19 cellular contexts compared by ENCODE assay signal in the genomic region with DNA sequence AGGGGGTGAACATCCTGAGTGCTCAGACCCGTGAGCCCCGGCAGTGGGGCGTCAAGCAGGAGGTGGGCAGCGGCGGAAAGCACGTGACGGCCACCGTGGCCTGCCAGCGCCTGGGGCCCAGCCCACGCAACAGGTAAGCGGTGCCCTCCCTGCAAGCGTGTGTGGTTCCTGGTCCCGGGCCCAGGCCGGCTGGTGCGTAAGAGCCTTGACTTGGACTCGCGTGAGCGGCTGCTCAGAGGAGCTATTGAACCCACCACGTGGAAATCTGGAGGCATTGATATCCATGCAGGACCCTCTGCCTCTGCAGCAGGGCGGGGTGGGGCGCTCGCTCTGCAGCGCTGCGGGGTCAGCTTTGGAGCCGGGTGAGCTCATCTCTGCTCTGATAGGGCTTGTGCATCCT.
DNase-seq lines count a peak whose midpoint lies in the region; ATAC-seq lines count a peak whose summit lies in the region.
"Had no signal": no experiment of that assay in that cellular context is flagged by ENCODE, and none has a peak within 500 bp of the region (broad histone marks: within the 10 kb centered on the region; RNA-seq: fewer than 3 reads in every experiment).

No MANE protein-coding gene starts in this region.

- H3K36me3 ChIP-seq in H7 (replicated peaks; ENCODE audit: control insufficient read depth, insufficient read depth, low read length) = no peaks in the 10 kb centered on the region
- peaks cover 0 to 9% of the 10 kb centered on the region in 2 donors for H3K36me3 ChIP-seq in neuronal stem cell (replicated peaks in 1 of 2; ENCODE audit: control insufficient read depth in 2 of 2, insufficient read depth in 2 of 2, low read length in 2 of 2)
- H3K36me3 ChIP-seq: BLaER1 had no signal

- WGBS in neuronal stem cell (ENCODE audit: extremely low coverage in 2 of 2, insufficient read length in 2 of 2, insufficient replicate concordance in 1 of 2), 2 donors = no CpG with 5 or more reads among the region's 25 CpGs

- no peak overlapping the region for H2AK5ac ChIP-seq in neuronal stem cell (ENCODE audit: low read depth, low read length)

- H2BK5ac ChIP-seq in neuronal stem cell (ENCODE audit: low read length) = no peak overlapping the region

- H3K27ac ChIP-seq in neuronal stem cell (replicated peaks; ENCODE audit: low read length) = no peak overlapping the region
- H3K27ac ChIP-seq: BLaER1, C4-2B, GM23248 had no signal

- peaks cover 11% of the 10 kb centered on the region for H3K27me3 Mint-ChIP-seq in central memory CD8-positive, alpha-beta T cell
- H3K27me3 Mint-ChIP-seq: B cell had no signal

- H2BK120ac ChIP-seq in neuronal stem cell (ENCODE audit: low read depth, low read length) = no peak overlapping the region

- no peak overlapping the region for H3K4me2 ChIP-seq in neuronal stem cell (ENCODE audit: insufficient read depth, low read length, poor library complexity, severe bottlenecking)
- H3K4me2 ChIP-seq: BLaER1 had no signal

- H4K8ac ChIP-seq in neuronal stem cell (ENCODE audit: low read depth, low read length) = no peak overlapping the region

- H3K79me1 ChIP-seq in neuronal stem cell (ENCODE audit: low read depth, low read length) = no peaks in the 10 kb centered on the region

- no peak overlapping the region for H2BK12ac ChIP-seq in neuronal stem cell (ENCODE audit: low read length)

- no peaks in the 10 kb centered on the region; the same call in 1 of the 2 replicates for H3K27me3 ChIP-seq in H7 (ENCODE audit: control insufficient read depth, insufficient read depth, low read length)
- no peaks in the 10 kb centered on the region for H3K27me3 ChIP-seq in neuronal stem cell (ENCODE audit: control insufficient read depth in 3 of 3, insufficient read depth in 3 of 3, low read depth in 1 of 3, low read length in 3 of 3)
- H3K27me3 ChIP-seq: BLaER1 had no signal

- peak overlapping the region; percentile 65 for H3K14ac ChIP-seq in neuronal stem cell (ENCODE audit: low read length)

- no peaks in the 10 kb centered on the region for H3K36me3 Mint-ChIP-seq in central memory CD8-positive, alpha-beta T cell (ENCODE audit: insufficient read depth)
- no peaks in the 10 kb centered on the region for H3K36me3 Mint-ChIP-seq in activated naive CD4-positive, alpha-beta T cell treated with anti-CD3 and anti-CD28 coated beads, Interleukin-2, amount 50 U/mL, for 72 hours
- H3K36me3 Mint-ChIP-seq: CD8-positive, alpha-beta memory T cell had no signal

- H3K4me1 ChIP-seq in neuronal stem cell (ENCODE audit: control insufficient read depth in 2 of 2, insufficient read depth in 1 of 2, low read depth in 1 of 2, low read length in 2 of 2) = no peaks in the 10 kb centered on the region
- H3K4me1 ChIP-seq: BLaER1 had no signal

- no peak overlapping the region for H3K9ac ChIP-seq in neuronal stem cell (ENCODE audit: low read depth, low read length, poor library complexity)
- H3K9ac ChIP-seq: BLaER1, GM23248 had no signal

- no peak overlapping the region for H2BK15ac ChIP-seq in neuronal stem cell (ENCODE audit: low read length)

- H3K4me1 Mint-ChIP-seq in central memory CD8-positive, alpha-beta T cell = peaks cover 13% of the 10 kb centered on the region
- H3K4me1 Mint-ChIP-seq: B cell had no signal

- no peaks in the 10 kb centered on the region for H3K9me3 ChIP-seq in neuronal stem cell (replicated peaks in 1 of 2; ENCODE audit: control insufficient read depth in 2 of 2, insufficient read depth in 1 of 2, low read depth in 1 of 2, low read length in 2 of 2)
- H3K9me3 ChIP-seq: BLaER1 had no signal

- no peak overlapping the region for H3K4me3 ChIP-seq in H7 (ENCODE audit: insufficient read depth, low read depth, low read length)
- no peak overlapping the region for H3K4me3 ChIP-seq in neuronal stem cell (ENCODE audit: low read length in 2 of 2)
- H3K4me3 ChIP-seq: BLaER1, GM12878, GM23248 had no signal

- no peak overlapping the region for H3K4ac ChIP-seq in neuronal stem cell (ENCODE audit: low read length)

- H3K4me3 Mint-ChIP-seq in central memory CD8-positive, alpha-beta T cell = peak overlapping the region; percentile 70
- H3K4me3 Mint-ChIP-seq: B cell; CD4-positive, alpha-beta T cell; H9 had no signal

- no peak overlapping the region for H2AFZ ChIP-seq in neuronal stem cell (ENCODE audit: low read length)
- H2AFZ ChIP-seq: GM23248 had no signal

- no peak overlapping the region for H4K91ac ChIP-seq in neuronal stem cell (ENCODE audit: low read depth, low read length, poor library complexity)

- peak overlapping the region; percentile 68 for H3K18ac ChIP-seq in neuronal stem cell (ENCODE audit: low read length)

- H3K27ac Mint-ChIP-seq in central memory CD8-positive, alpha-beta T cell (ENCODE audit: low read depth) = peak overlapping the region; percentile 88
- H3K27ac Mint-ChIP-seq in activated naive CD4-positive, alpha-beta T cell treated with anti-CD3 and anti-CD28 coated beads, Interleukin-2, amount 50 U/mL, for 72 hours = no peak overlapping the region
- H3K27ac Mint-ChIP-seq: B cell; CD4-positive, alpha-beta T cell; H9 had no signal

- H3K9me3 Mint-ChIP-seq in central memory CD8-positive, alpha-beta T cell = no peaks in the 10 kb centered on the region
- H3K9me3 Mint-ChIP-seq in activated naive CD4-positive, alpha-beta T cell treated with anti-CD3 and anti-CD28 coated beads, Interleukin-2, amount 50 U/mL, for 72 hours = peaks cover 7 to 20% of the 10 kb centered on the region in 2 donors
- H3K9me3 Mint-ChIP-seq: H9 had no signal

- no peak for ATAC-seq in central memory CD8-positive, alpha-beta T cell (replicated peaks; ENCODE audit: extremely low read depth, poor library complexity, severe bottlenecking)
- no peak for ATAC-seq in activated naive CD4-positive, alpha-beta T cell treated with anti-CD3 and anti-CD28 coated beads, Interleukin-2, amount 50 U/mL, for 72 hours
- ATAC-seq in GM21529 (IDR thresholded peaks at IDR 0.05; ENCODE audit: unreplicated experiment) = no peak
- ATAC-seq: HCT116 had no signal

- no peak overlapping the region for H3K23ac ChIP-seq in neuronal stem cell (ENCODE audit: low read depth, low read length, poor library complexity)

- DNase-seq in H7 (peak; percentile 25), neuronal stem cell (ENCODE audit: low spot score) (no peak), NCI-H345 (lab: John Stamatoyannopoulos, UW) (no peak)
- no peak for DNase-seq in central memory CD8-positive, alpha-beta T cell (ENCODE audit: low spot score in 2 of 2)
- no peak for DNase-seq in activated naive CD4-positive, alpha-beta T cell treated with anti-CD3 and anti-CD28 coated beads, Interleukin-2, amount 50 U/mL, for 72 hours (ENCODE audit: low spot score in 2 of 2)
- DNase-seq: CD4-positive, alpha-beta T cell; CD8-positive, alpha-beta memory T cell; DMS 273 treated with DMSO at 0.1 percent for 48 hours; DMS79; EL; GDM1; GM23248; H9 had no signal
